8 cellular contexts compared by ENCODE assay signal in genomic region chr3:125594581-125595011, GRCh38. TPM values are rescaled to one million over a fixed set of nuclear protein-coding genes. Genes with fewer than 3 reads are reported as not detected.
DNase-seq lines count a peak whose midpoint lies in the region; ATAC-seq and TF ChIP-seq lines count a peak whose summit lies in the region.

No MANE protein-coding gene starts in this region.

- H3K9ac ChIP-seq in BLaER1, result peak overlapping the region; percentile 97

- H3K27me3 ChIP-seq in BLaER1, result no peaks in the 10 kb centered on the region

- H3K27ac Mint-ChIP-seq in HFFc6, result peak overlapping the region; percentile 89
- peak overlapping the region; percentile 92 for H3K27ac Mint-ChIP-seq in activated naive CD8-positive, alpha-beta T cell

- peak overlapping the region; percentile 92 for H3K27ac ChIP-seq in BLaER1

- peak overlapping the region; percentile 97 for H3K4me3 Mint-ChIP-seq in HFFc6
- H3K4me3 Mint-ChIP-seq in activated naive CD8-positive, alpha-beta T cell, result peak overlapping the region; percentile 98

- DNase-seq in HFFc6, result peak; percentile 1
- peak; percentile 27 for DNase-seq in stimulated activated CD4-positive, alpha-beta T cell treated with anti-CD3 and anti-CD28 coated beads, Interleukin-15, amount 100 ng/mL, for 24 hours
- no peak for DNase-seq in activated CD4-positive, CD25-positive, alpha-beta regulatory T cell treated with anti-CD3 and anti-CD28 coated beads, Interleukin-2, amount 50 U/mL, for 72 hours
- no peak for DNase-seq in AML-193 (lab: John Stamatoyannopoulos, UW)

- H3K4me3 ChIP-seq in BLaER1 (peak overlapping the region; percentile 95), iPS-11a (ENCODE audit: low read depth, low read length) (peak overlapping the region; percentile 83)

- H3K4me2 ChIP-seq in BLaER1, result peak overlapping the region; percentile 94

- no peaks in the 10 kb centered on the region for H3K9me3 ChIP-seq in BLaER1

- H3K4me1 ChIP-seq in BLaER1, result peaks cover 53% of the 10 kb centered on the region

- no peaks in the 10 kb centered on the region for H3K36me3 ChIP-seq in BLaER1

- no peaks in the 10 kb centered on the region for H3K27me3 Mint-ChIP-seq in HFFc6 (ENCODE audit: insufficient read depth)
- H3K27me3 Mint-ChIP-seq in activated naive CD8-positive, alpha-beta T cell, result no peaks in the 10 kb centered on the region

- H3K4me1 Mint-ChIP-seq in HFFc6 (ENCODE audit: low read depth), result peaks cover 32% of the 10 kb centered on the region
- peaks cover 41% of the 10 kb centered on the region for H3K4me1 Mint-ChIP-seq in activated naive CD8-positive, alpha-beta T cell (ENCODE audit: low read depth)

- no peaks in the 10 kb centered on the region for H3K9me3 Mint-ChIP-seq in HFFc6
- no peaks in the 10 kb centered on the region for H3K9me3 Mint-ChIP-seq in activated naive CD8-positive, alpha-beta T cell (ENCODE audit: low read depth)

- no peak for ATAC-seq in GM21825 (IDR thresholded peaks at IDR 0.05; ENCODE audit: unreplicated experiment)

- H3K36me3 Mint-ChIP-seq in HFFc6 (ENCODE audit: low read depth), result peaks cover 10% of the 10 kb centered on the region
- no peaks in the 10 kb centered on the region for H3K36me3 Mint-ChIP-seq in activated naive CD8-positive, alpha-beta T cell

- TF ChIP-seq CTCF in HFFc6 (IDR thresholded peaks at IDR 0.05), result no peak

- H4K20me1 ChIP-seq in BLaER1, result peaks cover 43% of the 10 kb centered on the region

RNA-seq across cellular contexts. Expression of gene OSBPL11, which starts 0.7 kb away (rescaled TPM):
- total RNA-seq in HFFc6 (2021; fragmentation: NEBNext Ultra II Directional; extraction: Animal tissue kit (Norgen Biotek cat#: 25700)), result 10 to 100 TPM in 5 of 6 experiments, 1 to 10 TPM in 1; 9.7 to 11.7 (median 10.6) TPM

Comparison
In these comparisons a context has a peak if more than half of its experiments do, and no peak if none do; other contexts are left out.
1. DNase-seq: peak in HFFc6 (single experiment) and stimulated activated CD4-positive, alpha-beta T cell treated with anti-CD3 and anti-CD28 coated beads, Interleukin-15, amount 100 ng/mL, for 24 hours (single experiment); none in activated CD4-positive, CD25-positive, alpha-beta regulatory T cell treated with anti-CD3 and anti-CD28 coated beads, Interleukin-2, amount 50 U/mL, for 72 hours (single experiment) and AML-193 (0 of 2).